ENCODE assay signal across 20 cellular contexts in genomic region chr9:8850916-8851315, GRCh38.
"Had no signal": no experiment of that assay in that cellular context is flagged by ENCODE, and none has a peak within 500 bp of the region (broad histone marks: within the 10 kb centered on the region; RNA-seq: fewer than 3 reads in every experiment).

No MANE protein-coding gene starts in this region.

- H3K27ac Mint-ChIP-seq: activated CD8-positive, alpha-beta memory T cell treated with anti-CD3 and anti-CD28 coated beads, Interleukin-2, amount 10 ng/mL, durations not matched to agents 7 days and 5 days; activated naive CD4-positive, alpha-beta T cell treated with anti-CD3 and anti-CD28 coated beads, Interleukin-2, amount 50 U/mL, for 72 hours; activated T-cell treated with anti-CD3 and anti-CD28 coated beads, Interleukin-2, amount 50 U/mL, for 24 hours; dendritic cell treated with granulocyte-macrophage colony-stimulating factor and Interleukin-4, amounts not matched to agents 40 ng/mL and 50 ng/mL, for 4 days; naive B cell; stimulated activated naive CD8-positive, alpha-beta T cell treated with anti-CD3 and anti-CD28 coated beads, Interleukin-15, Interleukin-2, amounts not matched to agents 100 ng/mL and 50 ng/mL, for 24 hours; T-helper 2 cell treated with Interferon-gamma antibody and Interleukin-4, amounts not matched to agents 5 μg/mL and 100 μg/mL, for 36 hours had no signal

- DNase-seq: activated CD4-positive, alpha-beta T cell treated with anti-CD3 and anti-CD28 coated beads, Interleukin-2, amount 50 U/mL, for 48 hours; activated CD4-positive, CD25-positive, alpha-beta regulatory T cell treated with anti-CD3 and anti-CD28 coated beads, Interleukin-2, amount 50 U/mL, for 72 hours; activated CD8-positive, alpha-beta memory T cell treated with anti-CD3 and anti-CD28 coated beads, Interleukin-2, amount 10 ng/mL, durations not matched to agents 7 days and 5 days; activated effector memory CD4-positive, alpha-beta T cell treated with Interleukin-2 at 50 U/mL for 16 hours; activated T-cell treated with anti-CD3 and anti-CD28 coated beads, Interleukin-2, amount 50 U/mL, for 24 hours; amniotic stem cell; brain microvascular endothelial cell; hippocampal formation; lower lobe of right lung; naive B cell; nucleus accumbens; sigmoid colon; stimulated activated CD4-positive, alpha-beta T cell treated with anti-CD3 and anti-CD28 coated beads, Interleukin-4, amount 100 ng/mL, for 24 hours had no signal

- H3K9me3 Mint-ChIP-seq: activated naive CD4-positive, alpha-beta T cell treated with anti-CD3 and anti-CD28 coated beads, Interleukin-2, amount 50 U/mL, for 72 hours; activated T-cell treated with anti-CD3 and anti-CD28 coated beads, Interleukin-2, amount 50 U/mL, for 24 hours; dendritic cell treated with granulocyte-macrophage colony-stimulating factor and Interleukin-4, amounts not matched to agents 40 ng/mL and 50 ng/mL, for 4 days; naive B cell; stimulated activated naive CD8-positive, alpha-beta T cell treated with anti-CD3 and anti-CD28 coated beads, Interleukin-15, Interleukin-2, amounts not matched to agents 100 ng/mL and 50 ng/mL, for 24 hours; T-helper 2 cell treated with Interferon-gamma antibody and Interleukin-4, amounts not matched to agents 5 μg/mL and 100 μg/mL, for 36 hours had no signal

- H3K36me3 ChIP-seq: brain microvascular endothelial cell, gastroesophageal sphincter, lower lobe of right lung, sigmoid colon, thoracic aorta had no signal

- H3K4me3 ChIP-seq: gastroesophageal sphincter, lower lobe of right lung, sigmoid colon, thoracic aorta had no signal

- H3K4me1 ChIP-seq: gastroesophageal sphincter, lower lobe of right lung, sigmoid colon had no signal

- H3K36me3 Mint-ChIP-seq: activated CD8-positive, alpha-beta memory T cell treated with anti-CD3 and anti-CD28 coated beads, Interleukin-2, amount 10 ng/mL, durations not matched to agents 7 days and 5 days; activated naive CD4-positive, alpha-beta T cell treated with anti-CD3 and anti-CD28 coated beads, Interleukin-2, amount 50 U/mL, for 72 hours; naive B cell had no signal

- H3K27me3 ChIP-seq: brain microvascular endothelial cell had no signal

- H3K4me1 Mint-ChIP-seq: activated CD8-positive, alpha-beta memory T cell treated with anti-CD3 and anti-CD28 coated beads, Interleukin-2, amount 10 ng/mL, durations not matched to agents 7 days and 5 days; naive B cell had no signal

- H3K4me3 Mint-ChIP-seq: activated CD8-positive, alpha-beta memory T cell treated with anti-CD3 and anti-CD28 coated beads, Interleukin-2, amount 10 ng/mL, durations not matched to agents 7 days and 5 days; activated T-cell treated with anti-CD3 and anti-CD28 coated beads, Interleukin-2, amount 50 U/mL, for 24 hours; dendritic cell treated with granulocyte-macrophage colony-stimulating factor and Interleukin-4, amounts not matched to agents 40 ng/mL and 50 ng/mL, for 4 days; mesothelial cell of epicardium; naive B cell; stimulated activated naive CD8-positive, alpha-beta T cell treated with anti-CD3 and anti-CD28 coated beads, Interleukin-15, Interleukin-2, amounts not matched to agents 100 ng/mL and 50 ng/mL, for 24 hours; T-helper 2 cell treated with Interferon-gamma antibody and Interleukin-4, amounts not matched to agents 5 μg/mL and 100 μg/mL, for 36 hours had no signal

- H3K9me3 ChIP-seq: gastroesophageal sphincter, lower lobe of right lung, sigmoid colon, thoracic aorta had no signal
